Comparison of ENCODE assay signal across 8 cellular contexts in the genomic region with DNA sequence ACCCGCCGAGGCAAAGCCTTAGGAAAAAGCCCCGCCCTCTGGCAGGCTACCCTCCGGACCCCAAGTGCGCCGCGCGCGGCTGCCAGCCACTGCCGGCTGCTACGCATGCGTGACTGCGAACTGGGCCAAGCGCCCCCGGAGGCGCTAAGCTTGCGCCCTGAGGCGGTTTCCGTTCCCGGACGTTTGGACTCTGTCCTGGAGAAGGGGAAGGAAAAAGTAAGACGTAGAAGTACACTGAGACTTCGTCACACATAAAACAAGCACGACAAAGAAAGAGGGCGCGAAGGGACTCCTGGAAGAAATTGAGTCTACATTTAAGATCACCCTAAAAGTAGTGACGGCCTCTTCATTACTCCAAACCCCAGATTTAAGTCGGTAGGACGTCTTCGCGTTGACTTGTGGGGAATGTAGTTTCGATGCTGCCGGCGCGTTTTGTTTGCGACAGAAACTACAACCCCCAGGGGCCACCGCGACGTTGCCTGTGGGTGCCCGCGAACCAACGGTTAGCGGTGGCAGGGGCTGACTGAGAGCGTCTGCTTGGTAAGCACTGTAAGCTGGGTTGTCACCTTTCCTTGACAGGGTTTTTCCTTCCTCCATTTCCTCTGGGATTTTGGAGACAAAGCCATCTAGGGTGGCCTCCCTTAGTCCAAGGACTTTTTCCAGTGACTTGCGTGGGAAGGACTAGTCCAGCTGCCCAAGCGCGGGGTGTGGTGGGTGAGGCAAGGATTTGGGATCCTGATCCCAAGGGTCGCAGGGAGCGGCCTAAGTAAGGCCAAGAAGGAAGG. TPM values are rescaled to one million over a fixed set of nuclear protein-coding genes. Genes with fewer than 3 reads are reported as not detected.
DNase-seq lines count a peak whose midpoint lies in the region; ATAC-seq and TF ChIP-seq lines count a peak whose summit lies in the region.

A gene (plus strand): TSS at position 472 of the 785 bp plus-strand sequence. CDS start 49,715 bp downstream, outside the sequence.

- H3K9me3 Mint-ChIP-seq in naive thymus-derived CD8-positive, alpha-beta T cell = no peaks in the 10 kb centered on the region

- peak; percentile 90 for TF ChIP-seq POLR2A in Raji (IDR thresholded peaks at IDR 0.05; ENCODE audit: insufficient read depth, low read depth, low read length)

- TF ChIP-seq CTCF in LNCaP clone FGC (IDR thresholded peaks at IDR 0.05; ENCODE audit: control insufficient read depth, extremely low read depth, insufficient read depth) (peak; percentile 23; the same call in 1 of the 2 replicates), fibroblast of mammary gland (conservative IDR thresholded peaks at IDR 0.05; ENCODE audit: control insufficient read depth, insufficient read depth, low read depth, low read length) (no peak)

- POLR2A ChIA-PET in naive thymus-derived CD8-positive, alpha-beta T cell (lab: Charles Lee) = interaction anchor here (0.9 to 3.7 kb wide), 14 partner anchors 22 to 1887 kb away, joined by 3 to 32 read pairs (median 6); a partner anchor contains a TSS

- peak within 1 kb of the TSS; percentile 97 to 100 (median 99) for H3K27ac Mint-ChIP-seq in naive thymus-derived CD8-positive, alpha-beta T cell

- peak; percentile 98 for DNase-seq in ELF-1 (ENCODE audit: low read depth, low spot score)
- peak; percentile 85 for DNase-seq in GOT3 (lab: John Stamatoyannopoulos, UW)
- DNase-seq in LNCaP clone FGC (ENCODE audit: low read depth) = peak; percentile 90
- peak; percentile 90 for DNase-seq in activated T-helper 9 cell treated with anti-CD3 and anti-CD28 coated beads, Interleukin-2, amount 50 U/mL, for 16 hours (ENCODE audit: low read depth)
- peak; percentile 95 for DNase-seq in fibroblast of mammary gland (ENCODE audit: low read depth)
- peak; percentile 88 to 97 (median 94) for DNase-seq in naive thymus-derived CD8-positive, alpha-beta T cell
- peak; percentile 86 to 98 (median 93) for DNase-seq in stimulated activated naive CD4-positive, alpha-beta T cell (lab: John Stamatoyannopoulos, UW)

- peaks cover 0 to 10% (median 3%) of the 10 kb centered on the region in 3 donors for H3K36me3 Mint-ChIP-seq in naive thymus-derived CD8-positive, alpha-beta T cell

- H3K4me3 ChIP-seq in LNCaP clone FGC (ENCODE audit: low read depth, low read length) = peak within 1 kb of the TSS; percentile 88
- peak within 1 kb of the TSS; percentile 86 for H3K4me3 ChIP-seq in fibroblast of mammary gland (ENCODE audit: control insufficient read depth, low read depth, low read length)

- H3K4me1 Mint-ChIP-seq in naive thymus-derived CD8-positive, alpha-beta T cell = peaks cover 24 to 56% (median 51%) of the 10 kb centered on the region in 4 donors

- peak within 1 kb of the TSS; percentile 88 to 98 (median 94) for H3K4me3 Mint-ChIP-seq in naive thymus-derived CD8-positive, alpha-beta T cell

- ATAC-seq in naive thymus-derived CD8-positive, alpha-beta T cell = peak; percentile 75 to 76

- no peaks in the 10 kb centered on the region for H3K27me3 Mint-ChIP-seq in naive thymus-derived CD8-positive, alpha-beta T cell

RNA-seq across cellular contexts. Expression of the gene that starts here (rescaled TPM):
- 1 to 10 TPM; 7.0 to 8.3 TPM for total RNA-seq in naive thymus-derived CD8-positive, alpha-beta T cell
- 1 to 10 TPM; 5.4 to 9.5 (median 6.2) TPM for polyA plus RNA-seq in naive thymus-derived CD8-positive, alpha-beta T cell

Comparison
In these comparisons a context has a peak if more than half of its experiments do, and no peak if none do; other contexts are left out.
1. Peak in every context shown above with its lines: DNase-seq, ATAC-seq and H3K4me3 ChIP-seq.